In genomic region chr20:58048096-58048702, GRCh38 we compare ENCODE assay signal across 11 cellular contexts.
DNase-seq lines count a peak whose midpoint lies in the region; ATAC-seq and TF ChIP-seq lines count a peak whose summit lies in the region.
"Had no signal": no experiment of that assay in that cellular context is flagged by ENCODE, and none has a peak within 500 bp of the region (broad histone marks: within the 10 kb centered on the region; RNA-seq: fewer than 3 reads in every experiment).

No MANE protein-coding gene starts in this region.

- peaks cover 11% of the 10 kb centered on the region for H3K4me1 ChIP-seq in neural progenitor cell

- no peak for TF ChIP-seq CTCF in neural progenitor cell (IDR thresholded peaks at IDR 0.05)

- DNase-seq in GM03348 (ENCODE audit: low spot score): peak; percentile 39
- DNase-seq in NCI-H2171 treated with DMSO at 0.1 percent for 48 hours (lab: John Stamatoyannopoulos, UW): peak; percentile 48
- peak; percentile 6 for DNase-seq in cerebellar cortex (ENCODE audit: low spot score)
- DNase-seq in neural progenitor cell (ENCODE audit: low spot score): peak; percentile 79
- DNase-seq in NCI-H146 treated with DMSO at 0.1 percent for 48 hours (lab: John Stamatoyannopoulos, UW; ENCODE audit: unreplicated experiment): no peak
- DNase-seq: cerebellar nuclear complex, T-helper 9 cell had no signal

- H3K4me2 ChIP-seq in neural progenitor cell: no peak overlapping the region

- no peaks in the 10 kb centered on the region for H3K27me3 ChIP-seq in neural progenitor cell
- H3K27me3 ChIP-seq: neutrophil had no signal

- peaks cover 5% of the 10 kb centered on the region for H3K27me3 Mint-ChIP-seq in neural progenitor cell (ENCODE audit: insufficient read depth, low read depth)

- no peaks in the 10 kb centered on the region for H3K79me2 ChIP-seq in neural progenitor cell (ENCODE audit: low read depth)

- peaks cover 14% of the 10 kb centered on the region for H3K4me1 Mint-ChIP-seq in neural progenitor cell

- no peak for ATAC-seq in GM19452 (IDR thresholded peaks at IDR 0.05; ENCODE audit: unreplicated experiment)
- ATAC-seq in HG03135 (IDR thresholded peaks at IDR 0.05; ENCODE audit: unreplicated experiment): no peak
- ATAC-seq in GM18519 (IDR thresholded peaks at IDR 0.05; ENCODE audit: low FRiP score, unreplicated experiment): no peak

- no peak overlapping the region for H3K27ac ChIP-seq in neural progenitor cell
- H3K27ac ChIP-seq: neutrophil had no signal

- no peak overlapping the region for H3K4me3 ChIP-seq in neural progenitor cell

- no peaks in the 10 kb centered on the region for H3K36me3 Mint-ChIP-seq in neural progenitor cell

- H3K4me3 Mint-ChIP-seq in neural progenitor cell: no peak overlapping the region

- no peaks in the 10 kb centered on the region for H3K36me3 ChIP-seq in neural progenitor cell
- H3K36me3 ChIP-seq: neutrophil had no signal

- no peaks in the 10 kb centered on the region for H3F3A ChIP-seq in neural progenitor cell (ENCODE audit: low read depth)

- H3K9me3 ChIP-seq in neural progenitor cell (ENCODE audit: low read depth): peaks cover 6% of the 10 kb centered on the region
- H3K9me3 ChIP-seq: neutrophil had no signal

- peaks cover 4% of the 10 kb centered on the region for H3K9me3 Mint-ChIP-seq in neural progenitor cell

- peaks cover 11% of the 10 kb centered on the region for H4K20me1 ChIP-seq in neural progenitor cell (ENCODE audit: low read depth)

- H2AFZ ChIP-seq in neural progenitor cell (replicated peaks): no peak overlapping the region

- no peak overlapping the region for H3K9ac ChIP-seq in neural progenitor cell

- H3K27ac Mint-ChIP-seq in neural progenitor cell: no peak overlapping the region
